ENCODE assay signal across 28 cellular contexts in genomic region chr14:35430459-35431199, GRCh38. TPM values are rescaled to one million over a fixed set of nuclear protein-coding genes. Genes with fewer than 3 reads are reported as not detected.
DNase-seq lines count a peak whose midpoint lies in the region; ATAC-seq, FAIRE-seq and TF ChIP-seq lines count a peak whose summit lies in the region.
"Had no signal": no experiment of that assay in that cellular context is flagged by ENCODE, and none has a peak within 500 bp of the region (broad histone marks: within the 10 kb centered on the region; RNA-seq: fewer than 3 reads in every experiment).

No MANE protein-coding gene starts in this region.

- no peaks in the 10 kb centered on the region for H3K36me3 Mint-ChIP-seq in HFFc6 (ENCODE audit: low read depth)
- H3K36me3 Mint-ChIP-seq in activated CD4-positive, alpha-beta memory T cell treated with anti-CD3 and anti-CD28 coated beads, Interleukin-2, amount 10 ng/mL, durations not matched to agents 7 days and 5 days (ENCODE audit: low read depth): no peaks in the 10 kb centered on the region
- no peaks in the 10 kb centered on the region for H3K36me3 Mint-ChIP-seq in stimulated activated memory B cell treated with anti-CD40 and anti-IgM and Interleukin-4, amounts not matched to agents 10 μg/mL and 1 μg/mL and 100 μg/mL, for 72 hours
- no peaks in the 10 kb centered on the region for H3K36me3 Mint-ChIP-seq in nephron progenitor cell (ENCODE audit: low read depth)
- H3K36me3 Mint-ChIP-seq: activated naive CD4-positive, alpha-beta T cell treated with anti-CD3 and anti-CD28 coated beads, Interleukin-2, amount 10 ng/mL, durations not matched to agents 7 days and 5 days; naive thymus-derived CD8-positive, alpha-beta T cell had no signal

- H3K27me3 ChIP-seq in HepG2 (ENCODE audit: control insufficient read depth in 1 of 2, insufficient read depth in 2 of 2, low read length in 2 of 2) (no peaks in the 10 kb centered on the region; a peak in 1 of 5 replicates), right lobe of liver (no peaks in the 10 kb centered on the region)
- H3K27me3 ChIP-seq: adrenal gland, body of pancreas, esophagus muscularis mucosa, heart right ventricle, ovary, suprapubic skin, upper lobe of left lung had no signal

- TF ChIP-seq RAD21 in HepG2 (CRISPR knock-in tag; IDR thresholded peaks at IDR 0.05): no peak

- intact Hi-C loops in HepG2 (cut with micrococcal nuclease; ENCODE audit: unreplicated experiment) (no loop called here), right lobe of liver (cut with DNase I) (no loop called here), posterior vena cava (cut with DNase I) (no loop called here)

- peak overlapping the region; percentile 83 for H3K4me2 ChIP-seq in HepG2 (ENCODE audit: low read depth, low read length)

- H3K4me1 Mint-ChIP-seq in HFFc6 (ENCODE audit: low read depth) (peaks cover 20% of the 10 kb centered on the region), nephron progenitor cell (no peaks in the 10 kb centered on the region)
- H3K4me1 Mint-ChIP-seq in activated CD4-positive, alpha-beta memory T cell treated with anti-CD3 and anti-CD28 coated beads, Interleukin-2, amount 10 ng/mL, durations not matched to agents 7 days and 5 days: peaks cover 21% of the 10 kb centered on the region
- peaks cover 7% of the 10 kb centered on the region for H3K4me1 Mint-ChIP-seq in stimulated activated memory B cell treated with anti-CD40 and anti-IgM and Interleukin-4, amounts not matched to agents 10 μg/mL and 1 μg/mL and 100 μg/mL, for 72 hours

- H3K4me1 ChIP-seq in HepG2 (ENCODE audit: insufficient read depth, low read length) (peaks cover 14% of the 10 kb centered on the region), right lobe of liver (no peaks in the 10 kb centered on the region)
- H3K4me1 ChIP-seq: adrenal gland, body of pancreas, esophagus muscularis mucosa, heart right ventricle, suprapubic skin had no signal

- H4K20me1 ChIP-seq in HepG2 (ENCODE audit: insufficient read depth, low read length): no peaks in the 10 kb centered on the region

- H3K4me3 Mint-ChIP-seq in HFFc6 (peak overlapping the region; percentile 27; the same call in 1 of the 2 replicates), nephron progenitor cell (no peak overlapping the region)
- peak overlapping the region; percentile 11 for H3K4me3 Mint-ChIP-seq in activated CD4-positive, alpha-beta memory T cell treated with anti-CD3 and anti-CD28 coated beads, Interleukin-2, amount 10 ng/mL, durations not matched to agents 7 days and 5 days
- no peak overlapping the region for H3K4me3 Mint-ChIP-seq in stimulated activated memory B cell treated with anti-CD40 and anti-IgM and Interleukin-4, amounts not matched to agents 10 μg/mL and 1 μg/mL and 100 μg/mL, for 72 hours
- H3K4me3 Mint-ChIP-seq: activated naive CD4-positive, alpha-beta T cell treated with anti-CD3 and anti-CD28 coated beads, Interleukin-2, amount 10 ng/mL, durations not matched to agents 7 days and 5 days; naive thymus-derived CD8-positive, alpha-beta T cell had no signal

- TF ChIP-seq CTCF in HepG2 (CRISPR knock-in tag; IDR thresholded peaks at IDR 0.05): no peak
- no peak for TF ChIP-seq CTCF in right lobe of liver (IDR thresholded peaks at IDR 0.05)
- no peak for TF ChIP-seq CTCF in HFFc6 (IDR thresholded peaks at IDR 0.05)
- no peak for TF ChIP-seq CTCF in nephron progenitor cell (IDR thresholded peaks at IDR 0.05)

- in situ Hi-C loops in HepG2 (cut with HindIII; ENCODE audit: extremely low pct_ligation_motif_present, low pct_unique_long_range_greater_than_20kb): loop anchor here (5.0 kb wide), 1 partner anchor 257 kb away; no protein-coding TSS in a partner anchor

- peak overlapping the region; percentile 32; the same call in 1 of the 2 replicates for H3K9ac ChIP-seq in HepG2 (ENCODE audit: insufficient read depth, low read depth, low read length)

- CTCF ChIA-PET in HepG2 (lab: Yijun Ruan, JAX; ENCODE audit: low intra/inter-chr PET ratio, low total read pairs): no interaction called here
- CTCF ChIA-PET in activated CD4-positive, alpha-beta memory T cell treated with anti-CD3 and anti-CD28 coated beads, Interleukin-2, amount 10 ng/mL, durations not matched to agents 7 days and 5 days (lab: Charles Lee): interaction anchor here (0.9 to 2.5 kb wide), 3 partner anchors 8 to 18 kb away, joined by 3 to 9 read pairs (median 7); no protein-coding TSS in a partner anchor

- TF ChIP-seq EP300 in HepG2 (IDR thresholded peaks at IDR 0.05; ENCODE audit: low read depth in 2 of 2, low read length in 2 of 2) (no peak), HepG2 (CRISPR knock-in tag; IDR thresholded peaks at IDR 0.05; ENCODE audit: borderline replicate concordance) (no peak)

- H3K36me3 ChIP-seq in HepG2 (replicated peaks in 1 of 2; ENCODE audit: control insufficient read depth in 1 of 2, insufficient read depth in 2 of 2, low read length in 2 of 2) (no peaks in the 10 kb centered on the region), right lobe of liver (no peaks in the 10 kb centered on the region)
- H3K36me3 ChIP-seq: adrenal gland, esophagus muscularis mucosa, heart right ventricle, ovary, suprapubic skin, upper lobe of left lung had no signal

- 9% methylated on average over 13 of the region's 13 CpGs for WGBS in HepG2 (ENCODE audit: low lambda C conversion rate)
- 57% methylated on average over 12 of the region's 13 CpGs for WGBS in right lobe of liver (ENCODE audit: insufficient coverage, low coverage, low lambda C conversion rate, missing lambda C conversion rate)

- no peak for FAIRE-seq in HepG2 (lab: Jason Lieb, UNC)
- FAIRE-seq: endometrium, G401.6, kidney had no signal

- TF ChIP-seq POLR2A in HepG2 (IDR thresholded peaks at IDR 0.05; ENCODE audit: insufficient read depth in 1 of 2, low read depth in 2 of 2, low read length in 2 of 2) (no peak), right lobe of liver (IDR thresholded peaks at IDR 0.05) (no peak)

- POLR2A ChIA-PET in HepG2 (lab: Yijun Ruan, JAX): no interaction called here
- POLR2A ChIA-PET in activated CD4-positive, alpha-beta memory T cell treated with anti-CD3 and anti-CD28 coated beads, Interleukin-2, amount 10 ng/mL, durations not matched to agents 7 days and 5 days (lab: Charles Lee): no interaction called here

- H3K9me3 Mint-ChIP-seq in HFFc6: peaks cover 5% of the 10 kb centered on the region
- no peaks in the 10 kb centered on the region for H3K9me3 Mint-ChIP-seq in activated CD4-positive, alpha-beta memory T cell treated with anti-CD3 and anti-CD28 coated beads, Interleukin-2, amount 10 ng/mL, durations not matched to agents 7 days and 5 days
- H3K9me3 Mint-ChIP-seq in stimulated activated memory B cell treated with anti-CD40 and anti-IgM and Interleukin-4, amounts not matched to agents 10 μg/mL and 1 μg/mL and 100 μg/mL, for 72 hours: no peaks in the 10 kb centered on the region
- peaks cover 7% of the 10 kb centered on the region for H3K9me3 Mint-ChIP-seq in nephron progenitor cell
- H3K9me3 Mint-ChIP-seq: activated naive CD4-positive, alpha-beta T cell treated with anti-CD3 and anti-CD28 coated beads, Interleukin-2, amount 10 ng/mL, durations not matched to agents 7 days and 5 days; naive thymus-derived CD8-positive, alpha-beta T cell had no signal

- BruUV-seq in HepG2 (replicated peaks; lab: Mats Ljungman, UMichigan): no TSS peak

- no peaks in the 10 kb centered on the region for H3K79me2 ChIP-seq in HepG2 (ENCODE audit: insufficient read depth, low read length)

- H3K27me3 Mint-ChIP-seq in HFFc6 (ENCODE audit: insufficient read depth) (no peaks in the 10 kb centered on the region), nephron progenitor cell (ENCODE audit: low read depth, poor library complexity) (peaks cover 2% of the 10 kb centered on the region)
- no peaks in the 10 kb centered on the region for H3K27me3 Mint-ChIP-seq in activated CD4-positive, alpha-beta memory T cell treated with anti-CD3 and anti-CD28 coated beads, Interleukin-2, amount 10 ng/mL, durations not matched to agents 7 days and 5 days
- H3K27me3 Mint-ChIP-seq in stimulated activated memory B cell treated with anti-CD40 and anti-IgM and Interleukin-4, amounts not matched to agents 10 μg/mL and 1 μg/mL and 100 μg/mL, for 72 hours: no peaks in the 10 kb centered on the region
- H3K27me3 Mint-ChIP-seq: activated naive CD4-positive, alpha-beta T cell treated with anti-CD3 and anti-CD28 coated beads, Interleukin-2, amount 10 ng/mL, durations not matched to agents 7 days and 5 days; naive thymus-derived CD8-positive, alpha-beta T cell had no signal

- H3K9me3 ChIP-seq in HepG2 (ENCODE audit: low read length): no peaks in the 10 kb centered on the region
- H3K9me3 ChIP-seq in right lobe of liver: no peaks in the 10 kb centered on the region
- H3K9me3 ChIP-seq: adrenal gland, body of pancreas, esophagus muscularis mucosa, ovary, suprapubic skin, upper lobe of left lung had no signal

- DNase-seq in HepG2 (ENCODE audit: low spot score) (no peak), right lobe of liver (no peak), HFFc6 (no peak), posterior vena cava (ENCODE audit: low spot score) (peak; percentile 31), nephron progenitor cell (no peak), dedifferentiated amniotic fluid mesenchymal stem cell (ENCODE audit: extremely low spot score) (no peak)
- DNase-seq in activated CD4-positive, alpha-beta memory T cell treated with anti-CD3 and anti-CD28 coated beads, Interleukin-2, amount 10 ng/mL, durations not matched to agents 7 days and 5 days: no peak
- DNase-seq: activated CD4-positive, alpha-beta T cell treated with anti-CD3 and anti-CD28 coated beads for 48 hours; activated naive CD4-positive, alpha-beta T cell treated with anti-CD3 and anti-CD28 coated beads, Interleukin-2, amount 10 ng/mL, durations not matched to agents 7 days and 5 days; adrenal gland; body of pancreas; C1 segment of cervical spinal cord; foreskin melanocyte; heart right ventricle; kidney; naive thymus-derived CD8-positive, alpha-beta T cell; NCI-H1417; NCI-H2029; NCI-H510A treated with DMSO at 0.1 percent for 48 hours; ovary; stimulated activated naive CD4-positive, alpha-beta T cell treated with Interleukin-2 at 50 U/mL for 16 hours; upper lobe of left lung had no signal

- H3K27ac ChIP-seq in HepG2 (ENCODE audit: extremely low read length, insufficient read depth, low read length) (no peak overlapping the region), right lobe of liver (no peak overlapping the region)
- H3K27ac ChIP-seq: adrenal gland, body of pancreas, esophagus muscularis mucosa, heart right ventricle, ovary, suprapubic skin, upper lobe of left lung had no signal

- H3K27ac Mint-ChIP-seq in HFFc6: no peak overlapping the region; the same call in 1 of the 2 replicates
- no peak overlapping the region for H3K27ac Mint-ChIP-seq in activated CD4-positive, alpha-beta memory T cell treated with anti-CD3 and anti-CD28 coated beads, Interleukin-2, amount 10 ng/mL, durations not matched to agents 7 days and 5 days
- no peak overlapping the region for H3K27ac Mint-ChIP-seq in stimulated activated memory B cell treated with anti-CD40 and anti-IgM and Interleukin-4, amounts not matched to agents 10 μg/mL and 1 μg/mL and 100 μg/mL, for 72 hours
- H3K27ac Mint-ChIP-seq in nephron progenitor cell: no peak overlapping the region
- H3K27ac Mint-ChIP-seq: activated naive CD4-positive, alpha-beta T cell treated with anti-CD3 and anti-CD28 coated beads, Interleukin-2, amount 10 ng/mL, durations not matched to agents 7 days and 5 days had no signal

- H2AFZ ChIP-seq in HepG2 (ENCODE audit: low read length): peak overlapping the region; percentile 94

- peak; percentile 66 for ATAC-seq in HepG2
- no peak for ATAC-seq in right lobe of liver
- ATAC-seq in stimulated activated memory B cell treated with anti-CD40 and anti-IgM and Interleukin-4, amounts not matched to agents 10 μg/mL and 1 μg/mL and 100 μg/mL, for 72 hours: no peak
- ATAC-seq: body of pancreas; heart right ventricle; naive thymus-derived CD8-positive, alpha-beta T cell; Right ventricle myocardium inferior had no signal

- H3K4me3 ChIP-seq in HepG2 (replicated peaks in 1 of 3; ENCODE audit: insufficient read depth in 1 of 3, low read depth in 2 of 3, low read length in 3 of 3): peak overlapping the region; percentile 18 to 53 (median 37)
- no peak overlapping the region for H3K4me3 ChIP-seq in right lobe of liver
- H3K4me3 ChIP-seq: adrenal gland, body of pancreas, esophagus muscularis mucosa, heart right ventricle, ovary, suprapubic skin, upper lobe of left lung had no signal

RNA-seq across cellular contexts. Expression of gene NFKBIA, which starts 26.1 kb away (rescaled TPM):
- total RNA-seq in HepG2 (2016; rRNA removed; fragmentation: Illumina TruSeq; extraction: Trizol): 232 and 319 TPM in 2 replicates
- 103 and 116 TPM in 2 replicates for total RNA-seq in HepG2 (2016; cell fraction: cytosol; rRNA removed; fragmentation: Illumina TruSeq; extraction: Trizol; ENCODE audit: low read depth)
- 208 and 321 TPM in 2 replicates for total RNA-seq in HepG2 (2016; cell fraction: insoluble cytoplasmic fraction; rRNA removed; fragmentation: Illumina TruSeq; extraction: Trizol)
- total RNA-seq in HepG2 (2016; cell fraction: membrane; rRNA removed; fragmentation: Illumina TruSeq; extraction: Trizol): 196 and 209 TPM in 2 replicates
- 367 and 382 TPM in 2 replicates for total RNA-seq in HepG2 (2016; cell fraction: nucleus; rRNA removed; fragmentation: Illumina TruSeq; extraction: Trizol)
- 173 and 197 TPM in 2 replicates for polyA plus RNA-seq in HepG2 (2011; rRNA removed)
- polyA plus RNA-seq in HepG2 (2011; cell fraction: cytosol; rRNA removed): 81.6 and 128 TPM in 2 replicates
- 363 and 589 TPM in 2 replicates for polyA plus RNA-seq in HepG2 (2011; cell fraction: nucleus; rRNA removed)
- polyA plus RNA-seq in HepG2 (2012): 58.7 and 87.8 TPM in 2 replicates
- polyA plus RNA-seq in HepG2 (2016; cell fraction: cytosol; fragmentation: Illumina TruSeq; extraction: Trizol; ENCODE audit: low read depth): 21.2 and 21.7 TPM in 2 replicates
- polyA plus RNA-seq in HepG2 (2016; cell fraction: insoluble cytoplasmic fraction; fragmentation: Illumina TruSeq; extraction: Trizol; ENCODE audit: low read depth): 160 and 187 TPM in 2 replicates
- polyA plus RNA-seq in HepG2 (2016; cell fraction: membrane; fragmentation: Illumina TruSeq; extraction: Trizol; ENCODE audit: low read depth): 41.5 and 42.6 TPM in 2 replicates
- 546 and 548 TPM in 2 replicates for polyA plus RNA-seq in HepG2 (2016; cell fraction: nucleus; fragmentation: Illumina TruSeq; extraction: Trizol; ENCODE audit: insufficient read depth, low read depth)
- 421 and 666 TPM in 2 replicates for polyA minus RNA-seq in HepG2 (2011; rRNA and poly(A)+ RNA removed; ENCODE audit: low replicate concordance)
- 80.5 and 103 TPM in 2 replicates for polyA minus RNA-seq in HepG2 (2011; cell fraction: cytosol; rRNA and poly(A)+ RNA removed)
- 421 and 559 TPM in 2 replicates for polyA minus RNA-seq in HepG2 (2011; cell fraction: nucleus; rRNA and poly(A)+ RNA removed)
- total RNA-seq in right lobe of liver: 100 to 1,000 TPM in 3 of 6 experiments, 10 to 100 TPM in 3; 84.8 to 140 (median 106) TPM
- 10 to 100 TPM; 27.6 to 52.1 (median 48.3) TPM for total RNA-seq in HFFc6 (2021; fragmentation: NEBNext Ultra II Directional; extraction: Animal tissue kit (Norgen Biotek cat#: 25700))
- total RNA-seq in activated CD4-positive, alpha-beta memory T cell treated with anti-CD3 and anti-CD28 coated beads, Interleukin-2, amount 10 ng/mL, durations not matched to agents 7 days and 5 days: 100 to 1,000 TPM; 102 to 109 TPM
- 100 to 1,000 TPM in 1 of 2 donors, 10 to 100 TPM in 1; 87.1 to 127 TPM for total RNA-seq in posterior vena cava

Comparison
In these comparisons a context has a peak if more than half of its experiments do, and no peak if none do; other contexts are left out.
1. H3K4me3 ChIP-seq: peak in HepG2 (3 of 3); none in right lobe of liver (0 of 3).
2. H3K4me3 Mint-ChIP-seq: peak in HFFc6 (single experiment) and activated CD4-positive, alpha-beta memory T cell treated with anti-CD3 and anti-CD28 coated beads, Interleukin-2, amount 10 ng/mL, durations not matched to agents 7 days and 5 days (single experiment); none in stimulated activated memory B cell treated with anti-CD40 and anti-IgM and Interleukin-4, amounts not matched to agents 10 μg/mL and 1 μg/mL and 100 μg/mL, for 72 hours (single experiment) and nephron progenitor cell (single experiment).